9 cellular contexts compared by ENCODE assay signal in the genomic region with DNA sequence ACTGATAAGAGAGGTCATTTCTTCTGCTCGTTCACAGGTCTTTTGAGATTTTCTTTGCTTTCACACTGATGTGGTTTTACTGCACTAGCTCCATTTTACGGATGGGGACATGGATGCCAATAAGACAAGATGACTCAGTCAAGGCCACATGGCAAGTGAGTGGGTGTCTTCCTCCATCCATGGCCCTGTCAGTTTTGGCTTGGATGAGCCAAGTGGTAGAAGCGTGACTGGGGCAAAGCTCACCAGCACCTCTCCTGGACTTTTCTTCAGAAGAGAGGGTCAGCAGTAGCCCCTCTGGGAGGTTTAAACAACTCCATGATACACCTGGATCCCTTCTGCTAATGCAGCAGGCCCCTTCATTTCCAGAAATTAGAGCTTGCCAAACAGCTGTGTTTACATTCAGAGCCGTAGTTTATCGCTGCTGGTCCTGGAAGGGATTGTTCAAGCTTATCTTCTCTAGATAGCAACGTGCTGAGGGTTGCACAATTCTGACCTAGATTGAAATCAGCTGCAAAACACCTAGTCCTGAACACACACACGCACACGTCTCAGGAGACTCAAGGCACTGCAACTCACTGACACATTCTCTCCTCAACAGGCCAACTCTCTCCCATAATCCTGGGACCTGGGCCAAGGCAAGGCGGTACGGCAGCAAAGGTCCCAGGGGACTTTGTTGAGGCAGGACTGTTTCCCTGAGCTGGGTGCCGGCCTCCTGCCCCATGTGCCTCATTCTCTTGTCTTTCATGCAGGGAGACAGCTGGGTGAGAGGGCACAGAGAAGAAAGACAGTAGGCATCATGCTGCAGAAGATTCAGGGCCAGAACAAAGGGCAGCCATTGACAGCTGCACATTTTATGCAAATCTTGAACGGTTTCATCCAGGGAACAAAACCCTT. TPM values are rescaled to one million over a fixed set of nuclear protein-coding genes. Genes with fewer than 3 reads are reported as not detected.
DNase-seq lines count a peak whose midpoint lies in the region; ATAC-seq and TF ChIP-seq lines count a peak whose summit lies in the region.
"Had no signal": no experiment of that assay in that cellular context is flagged by ENCODE, and none has a peak within 500 bp of the region (broad histone marks: within the 10 kb centered on the region; RNA-seq: fewer than 3 reads in every experiment).

No MANE protein-coding gene starts in this region.

- H3K27me3 Mint-ChIP-seq in progenitor cell of endocrine pancreas: peaks cover 4% of the 10 kb centered on the region

- H3K4me1 ChIP-seq in OCI-LY7 (ENCODE audit: insufficient read depth, low read length, poor library complexity, severe bottlenecking): peaks cover 75% of the 10 kb centered on the region

- peak overlapping the region; percentile 7 for H3K4me3 Mint-ChIP-seq in progenitor cell of endocrine pancreas (ENCODE audit: low read depth)

- peak; percentile 52 for DNase-seq in ELF-1 (ENCODE audit: low read depth, low spot score)
- peak; percentile 84 for DNase-seq in OCI-LY7 (ENCODE audit: low spot score)
- peak; percentile 55 for DNase-seq in epithelial cell of esophagus (ENCODE audit: low read depth)
- DNase-seq in progenitor cell of endocrine pancreas (ENCODE audit: low spot score, unreplicated experiment): no peak
- DNase-seq in dedifferentiated amniotic fluid mesenchymal stem cell (ENCODE audit: extremely low spot score): no peak

- POLR2A ChIA-PET in OCI-LY7 (lab: Charles Lee): interaction anchor here (0.6 to 5.5 kb wide), 16 partner anchors 10 to 239 kb away, joined by 3 to 121 read pairs (median 4); a partner anchor contains a TSS

- TF ChIP-seq CTCF in OCI-LY7 (conservative IDR thresholded peaks at IDR 0.05; ENCODE audit: low read length): no peak
- peak; percentile 15 for TF ChIP-seq CTCF in epithelial cell of esophagus (IDR thresholded peaks at IDR 0.05; ENCODE audit: insufficient read depth, low read depth, low read length, missing control alignments)
- TF ChIP-seq CTCF in progenitor cell of endocrine pancreas (IDR thresholded peaks at IDR 0.05; ENCODE audit: unreplicated experiment): no peak

- no peaks in the 10 kb centered on the region for H4K20me1 ChIP-seq in OCI-LY7 (ENCODE audit: insufficient read depth, low read length)

- H3K4me1 Mint-ChIP-seq in progenitor cell of endocrine pancreas (ENCODE audit: low read depth): peaks cover 32% of the 10 kb centered on the region

- no peaks in the 10 kb centered on the region for H3K9me2 ChIP-seq in OCI-LY7 (ENCODE audit: insufficient read depth, low read length)

- H3K27ac ChIP-seq in OCI-LY7 (ENCODE audit: low read depth, low read length, poor library complexity, severe bottlenecking): peak overlapping the region; percentile 91
- H3K27ac ChIP-seq: foreskin keratinocyte had no signal

- peak overlapping the region; percentile 42; the same call in 1 of the 2 replicates for H2AFZ ChIP-seq in OCI-LY7 (ENCODE audit: low read length)

- H3K36me3 Mint-ChIP-seq in progenitor cell of endocrine pancreas (ENCODE audit: insufficient read depth): no peaks in the 10 kb centered on the region

- H3K27ac Mint-ChIP-seq in progenitor cell of endocrine pancreas: peak overlapping the region; percentile 81

- no peaks in the 10 kb centered on the region for H3K9me3 Mint-ChIP-seq in progenitor cell of endocrine pancreas (ENCODE audit: low read depth)

- H3K4me3 ChIP-seq in OCI-LY7 (ENCODE audit: low read depth, low read length, poor library complexity, severe bottlenecking) (peak overlapping the region; percentile 11), epithelial cell of esophagus (ENCODE audit: low read length) (no peak overlapping the region)

- H3K36me3 ChIP-seq in OCI-LY7 (ENCODE audit: insufficient read depth, low read length): no peaks in the 10 kb centered on the region

- CTCF ChIA-PET in OCI-LY7 (lab: Charles Lee; ENCODE audit: unreplicated experiment): interaction anchor here (0.6 to 5.3 kb wide), 6 partner anchors 10 to 418 kb away, joined by 3 to 39 read pairs (median 6); a partner anchor contains a TSS

- no peaks in the 10 kb centered on the region for H3K79me2 ChIP-seq in OCI-LY7 (ENCODE audit: insufficient read depth, low read depth, low read length)

- intact Hi-C loops in OCI-LY7 (cut with micrococcal nuclease; ENCODE audit: unreplicated experiment): loop anchor here (1.0 kb wide), 2 partner anchors 14 to 36 kb away; no protein-coding TSS in a partner anchor

- no peaks in the 10 kb centered on the region for H3K9me3 ChIP-seq in OCI-LY7 (ENCODE audit: low read length)

- BruUV-seq in OCI-LY7 (replicated peaks; lab: Mats Ljungman, UMichigan): no TSS peak

- H3K4me2 ChIP-seq in OCI-LY7 (ENCODE audit: low read length): peak overlapping the region; percentile 75

- ATAC-seq in HG03064 (IDR thresholded peaks at IDR 0.05; ENCODE audit: low read depth, unreplicated experiment) (peak; percentile 48), HG03108 (IDR thresholded peaks at IDR 0.05; ENCODE audit: unreplicated experiment) (no peak), GM21360 (IDR thresholded peaks at IDR 0.05; ENCODE audit: unreplicated experiment) (no peak)
- ATAC-seq: foreskin keratinocyte had no signal

RNA-seq across cellular contexts. Expression of a gene that starts 14.2 kb away (rescaled TPM):
- total RNA-seq in OCI-LY7 (2014; rRNA removed; shearing (Covaris generic)): 59.0 and 70.6 TPM in 2 replicates
- 116 and 131 TPM in 2 replicates for total RNA-seq in OCI-LY7 (2022)
- total RNA-seq in progenitor cell of endocrine pancreas: 152 and 172 TPM in 2 replicates

Comparison
In these comparisons a context has a peak if more than half of its experiments do, and no peak if none do; other contexts are left out.
1. DNase-seq: peak in ELF-1 (single experiment), OCI-LY7 (single experiment) and epithelial cell of esophagus (single experiment); none in progenitor cell of endocrine pancreas (single experiment) and dedifferentiated amniotic fluid mesenchymal stem cell (single experiment).